8 cellular contexts compared by ENCODE assay signal in genomic region chr10:24465899-24466615, GRCh38.
A peak's percentile ranks its signal among the peaks of the same experiment; 100 is the strongest.
DNase-seq lines count a peak whose midpoint lies in the region; ATAC-seq and TF ChIP-seq lines count a peak whose summit lies in the region.

No MANE protein-coding gene starts in this region.

- H4K20me1 ChIP-seq in KMS-11 (ENCODE audit: insufficient read depth) = no peaks in the 10 kb centered on the region

- H3K9ac ChIP-seq in KMS-11 = peak overlapping the region; percentile 16; the same call in 1 of the 2 replicates

- H3K4me1 ChIP-seq in KMS-11 (ENCODE audit: low read depth, poor library complexity, severe bottlenecking) (peaks cover 39% of the 10 kb centered on the region), stomach (peaks cover 28 to 72% (median 46%) of the 10 kb centered on the region in 4 donors)

- H3K9me3 ChIP-seq in stomach = no peaks in the 10 kb centered on the region

- H3K4me3 Mint-ChIP-seq in Calu3 (ENCODE audit: low read depth, unreplicated experiment) = peak overlapping the region; percentile 89
- H3K4me3 Mint-ChIP-seq in activated T-helper 17 cell treated with anti-CD3 and anti-CD28 coated beads, Interleukin-2, amount 50 U/mL, for 72 hours = peak overlapping the region; percentile 72
- H3K4me3 Mint-ChIP-seq in immature natural killer cell = no peak overlapping the region

- no peaks in the 10 kb centered on the region for H3K79me2 ChIP-seq in KMS-11 (ENCODE audit: insufficient read depth, low read depth)

- no peak for TF ChIP-seq EP300 in stomach (IDR thresholded peaks at IDR 0.05)

- H3K36me3 ChIP-seq in KMS-11 (ENCODE audit: insufficient read depth) (no peaks in the 10 kb centered on the region), kidney epithelial cell (ENCODE audit: control insufficient read depth, insufficient read depth, low read length) (no peaks in the 10 kb centered on the region), stomach (no peaks in the 10 kb centered on the region)

- no peak for TF ChIP-seq POLR2A in stomach (IDR thresholded peaks at IDR 0.05)

- H3K36me3 Mint-ChIP-seq in Calu3 (ENCODE audit: insufficient read depth, unreplicated experiment) (peaks cover 63% of the 10 kb centered on the region), immature natural killer cell (no peaks in the 10 kb centered on the region)
- H3K36me3 Mint-ChIP-seq in activated T-helper 17 cell treated with anti-CD3 and anti-CD28 coated beads, Interleukin-2, amount 50 U/mL, for 72 hours (ENCODE audit: low read depth) = peaks cover 5% of the 10 kb centered on the region

- H3K4me3 ChIP-seq in KMS-11 (IDR thresholded peaks at IDR 0.05; ENCODE audit: insufficient read depth, low read depth, low read length) (peak overlapping the region; percentile 29), kidney epithelial cell (ENCODE audit: low read depth, low read length) (peak overlapping the region; percentile 52), stomach (peak overlapping the region; percentile 25 to 35 (median 30))

- H3K4me2 ChIP-seq in KMS-11 = peak overlapping the region; percentile 75

- BruUV-seq in Calu3 (replicated peaks; lab: Mats Ljungman, UMichigan) = TSS peak; percentile 78

- DNase-seq in Calu3 = peak; percentile 72
- DNase-seq in kidney epithelial cell (ENCODE audit: low read depth) = peak; percentile 93
- DNase-seq in stomach = peak; percentile 70
- no peak for DNase-seq in NCI-H446 (lab: John Stamatoyannopoulos, UW)
- no peak for DNase-seq in immature natural killer cell

- H3K27me3 ChIP-seq in KMS-11 (ENCODE audit: insufficient read depth, low read depth) (no peaks in the 10 kb centered on the region), kidney epithelial cell (ENCODE audit: control insufficient read depth, insufficient read depth, low read length) (no peaks in the 10 kb centered on the region), stomach (no peaks in the 10 kb centered on the region)

- ATAC-seq in GM19468 (IDR thresholded peaks at IDR 0.05; ENCODE audit: extremely low read depth, unreplicated experiment) = peak; percentile 66
- ATAC-seq in activated T-helper 17 cell treated with anti-CD3 and anti-CD28 coated beads, Interleukin-2, amount 50 U/mL, for 72 hours (replicated peaks) = peak; percentile 87

- H2AFZ ChIP-seq in KMS-11 (ENCODE audit: low read depth) = peak overlapping the region; percentile 31; the same call in 1 of the 2 replicates

- WGBS in stomach, 5 donors = 23 to 41% (median 29%) methylated on average over 13 of the region's 13 CpGs

- H3K27ac ChIP-seq in KMS-11 (peak overlapping the region; percentile 58), stomach (peak overlapping the region; percentile 84 to 96 (median 85))

- no peak for TF ChIP-seq CTCF in Calu3 (IDR thresholded peaks at IDR 0.05; ENCODE audit: unreplicated experiment)
- no peak for TF ChIP-seq CTCF in KMS-11 (conservative IDR thresholded peaks at IDR 0.05; ENCODE audit: low read depth, low read length)
- no peak for TF ChIP-seq CTCF in kidney epithelial cell (IDR thresholded peaks at IDR 0.05; ENCODE audit: insufficient read depth, low read length, poor library complexity, severe bottlenecking)
- peak in 1 of 7 experiments; percentile 12 for TF ChIP-seq CTCF in stomach (IDR thresholded peaks at IDR 0.05)

- CTCF ChIA-PET in Calu3 (lab: Charles Lee) = interaction anchor here (1.0 kb wide), 1 partner anchor 83 kb away, joined by 4 read pairs; no protein-coding TSS in a partner anchor

- H3K4me1 Mint-ChIP-seq in Calu3 (ENCODE audit: low read depth, unreplicated experiment) = peaks cover 58% of the 10 kb centered on the region
- peaks cover 37% of the 10 kb centered on the region for H3K4me1 Mint-ChIP-seq in activated T-helper 17 cell treated with anti-CD3 and anti-CD28 coated beads, Interleukin-2, amount 50 U/mL, for 72 hours
- peaks cover 4 to 10% of the 10 kb centered on the region in 2 donors for H3K4me1 Mint-ChIP-seq in immature natural killer cell

- intact Hi-C loops in Calu3 (cut with micrococcal nuclease; ENCODE audit: unreplicated experiment) (loop anchor here (1.0 to 5.0 kb wide), 4 partner anchors 17 to 83 kb away; no protein-coding TSS in a partner anchor), stomach (cut with DNase I; ENCODE audit: low total_unique reads) (no loop called here)

- H3K27me3 Mint-ChIP-seq in Calu3 (ENCODE audit: unreplicated experiment) (no peaks in the 10 kb centered on the region), immature natural killer cell (ENCODE audit: low read depth in 3 of 3) (peaks cover 0 to 6% (median 0%) of the 10 kb centered on the region in 3 donors)
- H3K27me3 Mint-ChIP-seq in activated T-helper 17 cell treated with anti-CD3 and anti-CD28 coated beads, Interleukin-2, amount 50 U/mL, for 72 hours = peaks cover 14% of the 10 kb centered on the region

- H3K9me3 Mint-ChIP-seq in Calu3 (ENCODE audit: low read depth, unreplicated experiment) (no peaks in the 10 kb centered on the region), immature natural killer cell (peaks cover 0 to 1% (median 0%) of the 10 kb centered on the region in 6 donors)
- peaks cover 4% of the 10 kb centered on the region for H3K9me3 Mint-ChIP-seq in activated T-helper 17 cell treated with anti-CD3 and anti-CD28 coated beads, Interleukin-2, amount 50 U/mL, for 72 hours

- H3K27ac Mint-ChIP-seq in Calu3 (ENCODE audit: unreplicated experiment) (peak overlapping the region; percentile 89), immature natural killer cell (no peak overlapping the region)
- peak overlapping the region; percentile 83 for H3K27ac Mint-ChIP-seq in activated T-helper 17 cell treated with anti-CD3 and anti-CD28 coated beads, Interleukin-2, amount 50 U/mL, for 72 hours

Comparison
In these comparisons a context has a peak if more than half of its experiments do, and no peak if none do; other contexts are left out.
1. DNase-seq: peak in Calu3 (single experiment), kidney epithelial cell (single experiment) and stomach (single experiment); none in NCI-H446 (0 of 2) and immature natural killer cell (0 of 3).
2. H3K27ac Mint-ChIP-seq: peak in Calu3 (single experiment) and activated T-helper 17 cell treated with anti-CD3 and anti-CD28 coated beads, Interleukin-2, amount 50 U/mL, for 72 hours (single experiment); none in immature natural killer cell (0 of 6).
3. H3K4me3 Mint-ChIP-seq: peak in Calu3 (single experiment) and activated T-helper 17 cell treated with anti-CD3 and anti-CD28 coated beads, Interleukin-2, amount 50 U/mL, for 72 hours (single experiment); none in immature natural killer cell (0 of 5).
4. Peak in every context shown above with its lines, with median percentiles within 50 percentile points of each other: H3K4me3 ChIP-seq.